ENCODE assay signal across 1 cellular context in genomic region chr4:8841678-8842268, GRCh38.
TF ChIP-seq lines count a peak whose summit lies in the region.

No MANE protein-coding gene starts in this region.

TF ChIP-seq in H1, 55 proteins besides CTCF, POLR2A, EP300 and RAD21:
- TF ChIP-seq RXRA (IDR thresholded peaks at IDR 0.05; ENCODE audit: insufficient read depth, low read depth, low read length) (no peak), BACH1 (IDR thresholded peaks at IDR 0.05; ENCODE audit: low read length) (no peak)
